7 cellular contexts compared by ENCODE assay signal in the genomic region with DNA sequence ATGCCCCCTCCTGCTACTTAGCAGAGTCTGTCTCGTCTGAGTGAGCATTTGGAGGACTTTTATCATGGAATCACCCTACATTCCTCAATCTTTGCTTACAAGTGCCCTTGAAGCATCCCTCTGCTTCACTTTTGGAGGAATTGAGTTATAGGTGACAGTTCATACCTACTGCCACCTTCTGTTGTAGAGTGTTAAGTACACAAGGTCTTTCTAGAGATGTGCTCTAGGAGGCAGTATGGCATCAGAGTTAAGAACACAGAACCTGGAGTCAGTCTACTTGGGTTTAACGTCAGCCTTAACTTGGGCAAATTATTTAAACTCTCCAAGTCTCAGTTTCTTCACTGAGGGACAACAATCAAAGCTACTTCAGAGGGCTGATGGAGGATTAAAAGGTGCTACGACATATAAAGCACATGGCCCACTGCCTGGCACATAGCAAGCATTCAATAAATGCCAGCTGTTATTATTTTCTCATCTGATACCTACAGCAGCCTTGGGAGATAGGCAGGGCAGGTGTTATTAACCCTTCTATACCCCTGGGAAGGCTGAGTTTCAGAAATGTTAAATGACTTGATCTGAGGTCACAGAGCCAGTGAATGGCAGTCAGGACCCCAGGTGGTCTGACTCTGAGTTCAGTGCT.
DNase-seq lines count a peak whose midpoint lies in the region; ATAC-seq and TF ChIP-seq lines count a peak whose summit lies in the region.

No MANE protein-coding gene starts in this region.

- TF ChIP-seq RAD21 in HCT116 (IDR thresholded peaks at IDR 0.05; ENCODE audit: low read depth), result peak; percentile 94

- H3K79me2 ChIP-seq in HCT116 (ENCODE audit: insufficient read depth, low read length), result no peaks in the 10 kb centered on the region

- TF ChIP-seq CTCF in GM10266 (IDR thresholded peaks at IDR 0.05; ENCODE audit: control insufficient read depth, insufficient read depth, low read depth, missing control alignments), result peak; percentile 70
- TF ChIP-seq CTCF in HCT116 (IDR thresholded peaks at IDR 0.05 in 2 of 3, conservative IDR thresholded peaks at IDR 0.05 in 1 of 3; ENCODE audit: borderline replicate concordance in 1 of 3, insufficient read depth in 1 of 3, low read depth in 2 of 3, low read length in 2 of 3), result peak; percentile 94 to 99 (median 99)

- intact Hi-C loops in HCT116 (cut with micrococcal nuclease) (loop anchor here (5.0 kb wide), 1 partner anchor 410 kb away; no protein-coding TSS in a partner anchor), Right ventricle myocardium superior (cut with DNase I) (no loop called here)

- H3K9me2 ChIP-seq in HCT116 (ENCODE audit: insufficient read depth), result no peaks in the 10 kb centered on the region

- H3K4me2 ChIP-seq in HCT116 (ENCODE audit: low read length), result no peak overlapping the region

- TF ChIP-seq POLR2A in HCT116 (IDR thresholded peaks at IDR 0.05; ENCODE audit: borderline replicate concordance, extremely low read depth, insufficient read depth, insufficient read length), result no peak

- H3K27me3 ChIP-seq in HCT116 (ENCODE audit: insufficient read depth, low read length) (no peaks in the 10 kb centered on the region), NT2/D1 (ENCODE audit: insufficient read depth, insufficient read length) (no peaks in the 10 kb centered on the region)

- H3K9me3 ChIP-seq in HCT116 (ENCODE audit: control insufficient read depth in 1 of 2, insufficient read depth in 1 of 2, low read depth in 1 of 2, low read length in 2 of 2) (peaks cover 0 to 7% of the 10 kb centered on the region in 2 experiments; a peak in 1 of 4 replicates), NT2/D1 (ENCODE audit: insufficient read depth, low read length) (peaks cover 27% of the 10 kb centered on the region)

- H3K4me3 ChIP-seq in HCT116 (replicated peaks in 1 of 2; ENCODE audit: low read depth in 1 of 2, low read length in 2 of 2), result no peak overlapping the region
- H3K4me3 ChIP-seq in NT2/D1 (ENCODE audit: insufficient read length, low read depth), result no peak overlapping the region

- no peaks in the 10 kb centered on the region for H4K20me1 ChIP-seq in HCT116 (ENCODE audit: insufficient read depth)

- DNase-seq in GM10266 (ENCODE audit: extremely low spot score) (peak; percentile 36), HCT116 (ENCODE audit: low read depth, low spot score) (peak; percentile 61), NT2/D1 (ENCODE audit: low read depth, low spot score) (peak; percentile 50), fibroblast of peridontal ligament (ENCODE audit: extremely low read depth) (peak; percentile 6), Right ventricle myocardium superior (no peak)
- no peak for DNase-seq in stimulated activated CD4-positive, alpha-beta T cell treated with anti-CD3 and anti-CD28 coated beads, Interleukin-12 subunit alpha, Interleukin-12 subunit beta, amount 100 ng/mL, for 4 hours

- H3K36me3 ChIP-seq in HCT116 (ENCODE audit: control insufficient read depth in 1 of 2, insufficient read depth in 2 of 2, low read length in 2 of 2) (no peaks in the 10 kb centered on the region), NT2/D1 (ENCODE audit: insufficient read depth, insufficient read length, low read length) (no peaks in the 10 kb centered on the region)

- ATAC-seq in HCT116, result peak; percentile 100
- ATAC-seq in GM19463 (IDR thresholded peaks at IDR 0.05; ENCODE audit: unreplicated experiment), result no peak
- no peak for ATAC-seq in Right ventricle myocardium superior (ENCODE audit: poor library complexity)

- POLR2A ChIA-PET in HCT116 (lab: Charles Lee), result no interaction called here

- RAD21 ChIA-PET in HCT116 (lab: Charles Lee; ENCODE audit: low non-redundant PET in 1 of 2, low total read pairs in 2 of 2, uncharacterized antibody in 2 of 2, unreplicated experiment in 2 of 2), result no interaction called here

- CTCF ChIA-PET in HCT116 (lab: Charles Lee), result interaction anchor here (1.0 kb wide), 1 partner anchor 24 kb away, joined by 5 read pairs; no protein-coding TSS in a partner anchor

- H3K9ac ChIP-seq in HCT116 (ENCODE audit: low read length) (no peak overlapping the region), NT2/D1 (ENCODE audit: insufficient read length, low read depth) (no peak overlapping the region)

- H2AFZ ChIP-seq in HCT116 (ENCODE audit: low read depth, low read length, poor library complexity, severe bottlenecking), result no peak overlapping the region

- BruUV-seq in HCT116 (replicated peaks; lab: Mats Ljungman, UMichigan), result no TSS peak

- no peaks in the 10 kb centered on the region for H3K4me1 ChIP-seq in HCT116 (ENCODE audit: control insufficient read depth in 1 of 2, insufficient read depth in 2 of 2, low read length in 2 of 2)
- no peaks in the 10 kb centered on the region for H3K4me1 ChIP-seq in NT2/D1 (ENCODE audit: insufficient read depth, insufficient read length)

- H3K27ac ChIP-seq in HCT116 (ENCODE audit: low read depth, low read length), result no peak overlapping the region

TF ChIP-seq in HCT116, 20 proteins besides CTCF, POLR2A, EP300 and RAD21:
- TF ChIP-seq YY1 (IDR thresholded peaks at IDR 0.05; ENCODE audit: extremely low read depth, insufficient replicate concordance, low read depth, low read length), result no peak
- TF ChIP-seq CBX3 (IDR thresholded peaks at IDR 0.05; ENCODE audit: low read depth), result 0 out of 2 replicates have a peak, but pooled peaks have one; percentile 14

Comparison
In these comparisons a context has a peak if more than half of its experiments do, and no peak if none do; other contexts are left out.
1. DNase-seq: peak in GM10266 (single experiment), HCT116 (single experiment), NT2/D1 (single experiment) and fibroblast of peridontal ligament (single experiment); none in stimulated activated CD4-positive, alpha-beta T cell treated with anti-CD3 and anti-CD28 coated beads, Interleukin-12 subunit alpha, Interleukin-12 subunit beta, amount 100 ng/mL, for 4 hours (single experiment) and Right ventricle myocardium superior (single experiment).